ENCODE assay signal across 9 cellular contexts in genomic region chr1:109531826-109532364, GRCh38. TPM values are rescaled to one million over a fixed set of nuclear protein-coding genes. Genes with fewer than 3 reads are reported as not detected.
A peak's percentile ranks its signal among the peaks of the same experiment; 100 is the strongest.
DNase-seq lines count a peak whose midpoint lies in the region; ATAC-seq and TF ChIP-seq lines count a peak whose summit lies in the region.
"Had no signal": no experiment of that assay in that cellular context is flagged by ENCODE, and none has a peak within 500 bp of the region (broad histone marks: within the 10 kb centered on the region; RNA-seq: fewer than 3 reads in every experiment).

No MANE protein-coding gene starts in this region.

- no peak for DNase-seq in AG04450 (ENCODE audit: low read depth, low spot score)
- peak; percentile 22 for DNase-seq in Caki2 (ENCODE audit: low read depth)
- no peak for DNase-seq in activated CD8-positive, alpha-beta T cell treated with anti-CD3 and anti-CD28 coated beads, Interleukin-2, amount 10 ng/mL, durations not matched to agents 7 days and 5 days
- no peak for DNase-seq in putamen (ENCODE audit: low spot score)
- no peak for DNase-seq in AG08396 (ENCODE audit: low spot score)
- no peak for DNase-seq in ecto neural progenitor cell (ENCODE audit: low spot score)

- H3K27ac Mint-ChIP-seq in activated CD8-positive, alpha-beta T cell treated with anti-CD3 and anti-CD28 coated beads, Interleukin-2, amount 10 ng/mL, durations not matched to agents 7 days and 5 days = peak overlapping the region; percentile 96
- peak overlapping the region; percentile 76 to 93 (median 83) for H3K27ac Mint-ChIP-seq in nephron

- no peaks in the 10 kb centered on the region for H3K27me3 Mint-ChIP-seq in activated CD8-positive, alpha-beta T cell treated with anti-CD3 and anti-CD28 coated beads, Interleukin-2, amount 10 ng/mL, durations not matched to agents 7 days and 5 days (ENCODE audit: low read depth)
- H3K27me3 Mint-ChIP-seq in nephron (ENCODE audit: low read depth) = peaks cover 10% of the 10 kb centered on the region

- no peak overlapping the region for H3K4me3 ChIP-seq in AG04450 (ENCODE audit: low read depth, low read length)

- H3K27ac ChIP-seq in AG04450 (ENCODE audit: low read depth, low read length) = peak overlapping the region; percentile 2

- H3K9me3 Mint-ChIP-seq in activated CD8-positive, alpha-beta T cell treated with anti-CD3 and anti-CD28 coated beads, Interleukin-2, amount 10 ng/mL, durations not matched to agents 7 days and 5 days (ENCODE audit: insufficient read depth) = no peaks in the 10 kb centered on the region
- H3K9me3 Mint-ChIP-seq in nephron = no peaks in the 10 kb centered on the region

- H3K4me3 Mint-ChIP-seq in activated CD8-positive, alpha-beta T cell treated with anti-CD3 and anti-CD28 coated beads, Interleukin-2, amount 10 ng/mL, durations not matched to agents 7 days and 5 days = peak overlapping the region; percentile 53
- H3K4me3 Mint-ChIP-seq in nephron = no peak overlapping the region

- TF ChIP-seq CTCF in AG04450 (IDR thresholded peaks at IDR 0.05; ENCODE audit: low read depth, low read length) (no peak), nephron (IDR thresholded peaks at IDR 0.05; ENCODE audit: unreplicated experiment in 3 of 3) (no peak)

- no peaks in the 10 kb centered on the region for H3K36me3 Mint-ChIP-seq in activated CD8-positive, alpha-beta T cell treated with anti-CD3 and anti-CD28 coated beads, Interleukin-2, amount 10 ng/mL, durations not matched to agents 7 days and 5 days (ENCODE audit: low read depth)
- no peaks in the 10 kb centered on the region for H3K36me3 Mint-ChIP-seq in nephron (ENCODE audit: low read depth)

- CTCF ChIA-PET in AG04450 (lab: Charles Lee) = interaction anchor here (0.6 to 17.0 kb wide), 59 partner anchors 8 to 437 kb away, joined by 3 to 1351 read pairs (median 5); partner anchors contain the start of genes AMIGO1, ATXN7L2, CYB561D1 and EPS8L3
- CTCF ChIA-PET in activated CD8-positive, alpha-beta T cell treated with anti-CD3 and anti-CD28 coated beads, Interleukin-2, amount 10 ng/mL, durations not matched to agents 7 days and 5 days (lab: Charles Lee) = interaction anchor here (0.7 to 26.3 kb wide), 60 partner anchors 8 to 702 kb away, joined by 3 to 1507 read pairs (median 6); partner anchors contain the start of genes AHCYL1, AMIGO1, AMPD2 and ATXN7L2

- ATAC-seq in activated CD8-positive, alpha-beta T cell treated with anti-CD3 and anti-CD28 coated beads, Interleukin-2, amount 10 ng/mL, durations not matched to agents 7 days and 5 days = no peak
- no peak for ATAC-seq in HG02623 (IDR thresholded peaks at IDR 0.05; ENCODE audit: unreplicated experiment)

- H3K9me3 ChIP-seq in AG04450 (ENCODE audit: control insufficient read depth, insufficient read depth, low read length) = no peaks in the 10 kb centered on the region

- H3K4me1 Mint-ChIP-seq in activated CD8-positive, alpha-beta T cell treated with anti-CD3 and anti-CD28 coated beads, Interleukin-2, amount 10 ng/mL, durations not matched to agents 7 days and 5 days (ENCODE audit: low read depth) = peaks cover 36% of the 10 kb centered on the region
- H3K4me1 Mint-ChIP-seq in nephron = peaks cover 89% of the 10 kb centered on the region

- in situ Hi-C loops in Caki2 (cut with HindIII; ENCODE audit: low pct_unique_long_range_greater_than_20kb, low sequenced_read_pairs) = no loop called here

- peaks cover 8% of the 10 kb centered on the region for H3K27me3 ChIP-seq in AG04450 (ENCODE audit: control insufficient read depth, insufficient read depth, low read length)

- POLR2A ChIA-PET in AG04450 (lab: Yijun Ruan, JAX) = interaction anchor here (1.8 kb wide), 1 partner anchor 22 kb away, joined by 4 read pairs; the partner anchor contains the start of gene AMIGO1
- POLR2A ChIA-PET in activated CD8-positive, alpha-beta T cell treated with anti-CD3 and anti-CD28 coated beads, Interleukin-2, amount 10 ng/mL, durations not matched to agents 7 days and 5 days (lab: Charles Lee) = interaction anchor here (0.6 to 6.1 kb wide), 8 partner anchors 16 to 646 kb away, joined by 3 to 66 read pairs (median 5); partner anchors contain the start of genes CYB561D1 and GNAI3

RNA-seq across cellular contexts. Expression of gene GPR61, which starts 7.8 kb away (rescaled TPM):
- polyA plus RNA-seq in AG04450 (2011; rRNA removed) = not detected in 2 replicates
- not detected in 2 replicates for polyA minus RNA-seq in AG04450 (2011; rRNA and poly(A)+ RNA removed)
- total RNA-seq in Caki2 (2014; rRNA removed; shearing (Covaris generic); ENCODE audit: low replicate concordance) = not detected in 2 replicates
- total RNA-seq in activated CD8-positive, alpha-beta T cell treated with anti-CD3 and anti-CD28 coated beads, Interleukin-2, amount 10 ng/mL, durations not matched to agents 7 days and 5 days = not detected
- total RNA-seq: dermis blood vessel endothelial cell had no signal

RNA-seq across cellular contexts. Expression of gene GNAI3, which starts 16.5 kb away (rescaled TPM):
- polyA plus RNA-seq in AG04450 (2011; rRNA removed) = 10.2 and 14.8 TPM in 2 replicates
- 8.1 and 14.1 TPM in 2 replicates for polyA minus RNA-seq in AG04450 (2011; rRNA and poly(A)+ RNA removed)
- total RNA-seq in Caki2 (2014; rRNA removed; shearing (Covaris generic); ENCODE audit: low replicate concordance) = 5.0 and 6.7 TPM in 2 replicates
- total RNA-seq in activated CD8-positive, alpha-beta T cell treated with anti-CD3 and anti-CD28 coated beads, Interleukin-2, amount 10 ng/mL, durations not matched to agents 7 days and 5 days = 10 to 100 TPM in 1 of 2 experiments, 1 to 10 TPM in 1; 9.6 to 10.2 TPM

RNA-seq across cellular contexts. Expression of gene AMIGO1, which starts 22.4 kb away (rescaled TPM):
- 1.5 and 2.3 TPM in 2 replicates for polyA plus RNA-seq in AG04450 (2011; rRNA removed)
- 1.7 and 1.8 TPM in 2 replicates for polyA minus RNA-seq in AG04450 (2011; rRNA and poly(A)+ RNA removed)
- total RNA-seq in Caki2 (2014; rRNA removed; shearing (Covaris generic); ENCODE audit: low replicate concordance) = 0.51 and 3.4 TPM in 2 replicates
- total RNA-seq in activated CD8-positive, alpha-beta T cell treated with anti-CD3 and anti-CD28 coated beads, Interleukin-2, amount 10 ng/mL, durations not matched to agents 7 days and 5 days = 1 to 10 TPM; 1.6 to 2.2 TPM

RNA-seq across cellular contexts. Expression of gene CYB561D1, which starts 38.0 kb away (rescaled TPM):
- 5.0 and 5.4 TPM in 2 replicates for polyA plus RNA-seq in AG04450 (2011; rRNA removed)
- 6.5 and 7.6 TPM in 2 replicates for polyA minus RNA-seq in AG04450 (2011; rRNA and poly(A)+ RNA removed)
- 0.32 and 1.9 TPM in 2 replicates for total RNA-seq in Caki2 (2014; rRNA removed; shearing (Covaris generic); ENCODE audit: low replicate concordance)
- total RNA-seq in activated CD8-positive, alpha-beta T cell treated with anti-CD3 and anti-CD28 coated beads, Interleukin-2, amount 10 ng/mL, durations not matched to agents 7 days and 5 days = 10 to 100 TPM; 19.0 to 19.8 TPM

RNA-seq across cellular contexts. Expression of gene ATXN7L2, which starts 48.2 kb away (rescaled TPM):
- polyA plus RNA-seq in AG04450 (2011; rRNA removed) = 1.5 TPM in 2 replicates
- 4.3 and 4.7 TPM in 2 replicates for polyA minus RNA-seq in AG04450 (2011; rRNA and poly(A)+ RNA removed)
- 1.5 and 2.8 TPM in 2 replicates for total RNA-seq in Caki2 (2014; rRNA removed; shearing (Covaris generic); ENCODE audit: low replicate concordance)
- total RNA-seq in activated CD8-positive, alpha-beta T cell treated with anti-CD3 and anti-CD28 coated beads, Interleukin-2, amount 10 ng/mL, durations not matched to agents 7 days and 5 days = 10 to 100 TPM; 10.2 to 11.6 TPM
